15 cellular contexts compared by ENCODE assay signal in genomic region chr4:124432500-124432899, GRCh38.
DNase-seq lines count a peak whose midpoint lies in the region; ATAC-seq and TF ChIP-seq lines count a peak whose summit lies in the region.
"Had no signal": no experiment of that assay in that cellular context is flagged by ENCODE, and none has a peak within 500 bp of the region (broad histone marks: within the 10 kb centered on the region; RNA-seq: fewer than 3 reads in every experiment).

No MANE protein-coding gene starts in this region.

- CTCF ChIA-PET in mammary epithelial cell (lab: Charles Lee; ENCODE audit: low non-redundant PET), result no interaction called here

- H3K27me3 ChIP-seq in mammary epithelial cell (ENCODE audit: insufficient read depth, low read length) (no peaks in the 10 kb centered on the region), stomach (no peaks in the 10 kb centered on the region)
- H3K27me3 ChIP-seq: Peyer's patch had no signal

- H3K4me1 ChIP-seq in mammary epithelial cell (ENCODE audit: insufficient read depth, low read length) (peaks cover 15% of the 10 kb centered on the region), stomach (peaks cover 0 to 28% (median 18%) of the 10 kb centered on the region in 4 donors)
- H3K4me1 ChIP-seq: Peyer's patch had no signal

- dilution Hi-C loops in mammary epithelial cell (cut with HindIII; ENCODE audit: low sequenced_read_pairs), result no loop called here

- TF ChIP-seq CTCF in mammary epithelial cell (conservative IDR thresholded peaks at IDR 0.05 in 1 of 2, IDR thresholded peaks at IDR 0.05 in 1 of 2; ENCODE audit: extremely low read depth in 1 of 2, insufficient read depth in 1 of 2, low read depth in 1 of 2, low read length in 2 of 2) (no peak), stomach (IDR thresholded peaks at IDR 0.05) (no peak)

- no peak for TF ChIP-seq EP300 in stomach (IDR thresholded peaks at IDR 0.05)

- H3K36me3 ChIP-seq in mammary epithelial cell (ENCODE audit: insufficient read depth, low read length) (no peaks in the 10 kb centered on the region), stomach (no peaks in the 10 kb centered on the region)
- H3K36me3 ChIP-seq: Peyer's patch had no signal

- peak overlapping the region; percentile 30 for H3K4me2 ChIP-seq in mammary epithelial cell (ENCODE audit: insufficient read depth, low read depth, low read length)

- H3K9ac ChIP-seq in mammary epithelial cell (ENCODE audit: insufficient read depth, low read length), result no peak overlapping the region

- 24% methylated on average over 4 of the region's 4 CpGs for WGBS in mammary epithelial cell (ENCODE audit: low coverage, missing lambda C conversion rate)
- 20 to 41% (median 32%) methylated on average over 4 of the region's 4 CpGs for WGBS in stomach, 5 donors

- no peaks in the 10 kb centered on the region for H3K79me2 ChIP-seq in mammary epithelial cell (ENCODE audit: insufficient read depth, low read length)

- peak; percentile 7 for DNase-seq in DMS53 (lab: John Stamatoyannopoulos, UW)
- DNase-seq in DMS53 treated with DMSO at 0.1 percent for 48 hours (lab: John Stamatoyannopoulos, UW; ENCODE audit: unreplicated experiment), result no peak
- DNase-seq in mammary epithelial cell, result peak; percentile 35
- peak; percentile 88 for DNase-seq in iris pigment epithelial cell (ENCODE audit: low read depth)
- DNase-seq in stomach, result no peak
- DNase-seq in DMS79 treated with DMSO at 0.1 percent for 48 hours (lab: John Stamatoyannopoulos, UW), result no peak
- no peak for DNase-seq in mucosa of gallbladder (ENCODE audit: low spot score)
- DNase-seq: activated CD4-positive, CD25-positive, alpha-beta regulatory T cell; activated CD8-positive, alpha-beta memory T cell treated with anti-CD3 and anti-CD28 coated beads, Interleukin-2, amount 10 ng/mL, durations not matched to agents 7 days and 5 days; activated naive CD4-positive, alpha-beta T cell treated with anti-CD3 and anti-CD28 coated beads for 36 hours; NCI-H2081 treated with DMSO at 0.1 percent for 48 hours; NCI-H748 treated with DMSO at 0.1 percent for 48 hours; Peyer's patch had no signal

- no peak overlapping the region for H2AFZ ChIP-seq in mammary epithelial cell (ENCODE audit: low read depth, low read length)

- H3K27ac ChIP-seq in mammary epithelial cell (ENCODE audit: insufficient read depth, low read depth, low read length) (no peak overlapping the region), stomach (peak overlapping the region in 3 of 5 donors; percentile 9 to 65 (median 58))
- H3K27ac ChIP-seq: 22Rv1 had no signal

- no peaks in the 10 kb centered on the region for H3K9me3 ChIP-seq in mammary epithelial cell (replicated peaks; ENCODE audit: insufficient read depth, low read length)
- no peaks in the 10 kb centered on the region for H3K9me3 ChIP-seq in stomach
- H3K9me3 ChIP-seq: Peyer's patch had no signal

- no peak for TF ChIP-seq POLR2A in stomach (IDR thresholded peaks at IDR 0.05)

- no peaks in the 10 kb centered on the region for H4K20me1 ChIP-seq in mammary epithelial cell (ENCODE audit: insufficient read depth, low read length)

- in situ Hi-C loops in mammary epithelial cell (cut with MboI; ENCODE audit: low sequenced_read_pairs in 2 of 2), result no loop called here

- intact Hi-C loops in mammary epithelial cell (cut with micrococcal nuclease), result no loop called here
- intact Hi-C loops in stomach (cut with DNase I; ENCODE audit: low total_unique reads), result no loop called here

- H3K4me3 ChIP-seq in mammary epithelial cell (replicated peaks in 1 of 3; ENCODE audit: insufficient read depth in 1 of 3, low read depth in 2 of 3, low read length in 3 of 3), result no peak overlapping the region
- no peak overlapping the region for H3K4me3 ChIP-seq in stomach
- H3K4me3 ChIP-seq: Peyer's patch had no signal

- ATAC-seq in HG03342 (IDR thresholded peaks at IDR 0.05; ENCODE audit: unreplicated experiment), result no peak
- ATAC-seq: activated CD8-positive, alpha-beta memory T cell treated with anti-CD3 and anti-CD28 coated beads, Interleukin-2, amount 10 ng/mL, durations not matched to agents 7 days and 5 days had no signal

- BruUV-seq in mammary epithelial cell (replicated peaks; lab: Mats Ljungman, UMichigan), result no TSS peak

Comparison
In these comparisons a context has a peak if more than half of its experiments do, and no peak if none do; other contexts are left out.
1. DNase-seq: peak in DMS53 (single experiment), mammary epithelial cell (single experiment) and iris pigment epithelial cell (single experiment); none in DMS53 treated with DMSO at 0.1 percent for 48 hours (single experiment), stomach (single experiment), DMS79 treated with DMSO at 0.1 percent for 48 hours (single experiment) and mucosa of gallbladder (single experiment).